In the genomic region with DNA sequence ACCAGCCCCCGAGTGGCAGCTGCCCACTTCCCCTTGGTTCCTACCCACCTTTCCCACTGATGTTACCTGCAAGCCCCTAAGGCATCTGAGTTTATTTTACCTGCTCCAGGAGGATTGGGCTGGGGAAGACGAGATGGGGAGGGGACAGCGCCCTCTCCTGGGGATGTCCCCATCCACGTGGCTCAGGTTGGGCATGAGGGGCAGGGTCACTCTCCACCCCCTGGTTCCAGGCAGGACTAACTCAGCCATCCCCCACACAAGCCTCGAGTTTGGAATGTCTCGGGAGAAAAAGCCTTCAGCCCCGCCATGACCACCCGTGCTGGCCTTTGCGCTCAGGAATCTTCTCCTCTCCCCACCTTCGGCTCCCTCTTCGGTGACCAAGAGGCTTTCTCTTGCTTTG, we compare ENCODE assay signal across 10 cellular contexts.
DNase-seq lines count a peak whose midpoint lies in the region; ATAC-seq and TF ChIP-seq lines count a peak whose summit lies in the region.
"Had no signal": no experiment of that assay in that cellular context is flagged by ENCODE, and none has a peak within 500 bp of the region (broad histone marks: within the 10 kb centered on the region; RNA-seq: fewer than 3 reads in every experiment).

No MANE protein-coding gene starts in this region.

- ATAC-seq in mucosa of descending colon (peak; percentile 11), GM18907 (IDR thresholded peaks at IDR 0.05; ENCODE audit: unreplicated experiment) (no peak)

- H3K4me3 ChIP-seq in AG04449 (ENCODE audit: low read depth, low read length) (no peak overlapping the region), HFF-Myc (replicated peaks; ENCODE audit: low read depth, low read length) (no peak overlapping the region), mucosa of descending colon (no peak overlapping the region)

- no peaks in the 10 kb centered on the region for H3K27me3 Mint-ChIP-seq in chondrocyte (ENCODE audit: low read depth)
- H3K27me3 Mint-ChIP-seq: stimulated activated naive CD8-positive, alpha-beta T cell treated with anti-CD3 and anti-CD28 coated beads, Interleukin-15, Interleukin-2, amounts not matched to agents 100 ng/mL and 50 ng/mL, for 24 hours had no signal

- peak; percentile 41 for TF ChIP-seq CTCF in AG04449 (IDR thresholded peaks at IDR 0.05; ENCODE audit: insufficient read depth, low read length, missing control alignments)
- TF ChIP-seq CTCF in HFF-Myc (IDR thresholded peaks at IDR 0.05; ENCODE audit: low read depth, low read length, missing control alignments): peak; percentile 40
- TF ChIP-seq CTCF in chondrocyte (IDR thresholded peaks at IDR 0.05): peak; percentile 67
- no peak for TF ChIP-seq CTCF in mucosa of descending colon (IDR thresholded peaks at IDR 0.05)

- H3K36me3 ChIP-seq in mucosa of descending colon (ENCODE audit: low read depth): peaks cover 7% of the 10 kb centered on the region

- intact Hi-C loops in mucosa of descending colon (cut with DNase I, micrococcal nuclease): no loop called here

- no peak overlapping the region for H3K4me3 Mint-ChIP-seq in chondrocyte (ENCODE audit: unreplicated experiment)
- H3K4me3 Mint-ChIP-seq: activated naive CD4-positive, alpha-beta T cell treated with anti-CD3 and anti-CD28 coated beads for 36 hours; stimulated activated naive CD8-positive, alpha-beta T cell treated with anti-CD3 and anti-CD28 coated beads, Interleukin-15, Interleukin-2, amounts not matched to agents 100 ng/mL and 50 ng/mL, for 24 hours had no signal

- peaks cover 62% of the 10 kb centered on the region for H3K4me1 Mint-ChIP-seq in chondrocyte (ENCODE audit: low read depth)

- no peaks in the 10 kb centered on the region for H3K9me3 ChIP-seq in mucosa of descending colon

- H3K4me1 ChIP-seq in mucosa of descending colon (ENCODE audit: low read depth): no peaks in the 10 kb centered on the region

- no peaks in the 10 kb centered on the region for H3K9me3 Mint-ChIP-seq in chondrocyte (ENCODE audit: low read depth)
- H3K9me3 Mint-ChIP-seq: activated naive CD4-positive, alpha-beta T cell treated with anti-CD3 and anti-CD28 coated beads for 36 hours; stimulated activated naive CD8-positive, alpha-beta T cell treated with anti-CD3 and anti-CD28 coated beads, Interleukin-15, Interleukin-2, amounts not matched to agents 100 ng/mL and 50 ng/mL, for 24 hours had no signal

- POLR2A ChIA-PET in AG04449 (lab: Yijun Ruan, JAX): no interaction called here

- H3K27ac Mint-ChIP-seq in chondrocyte (ENCODE audit: unreplicated experiment): no peak overlapping the region
- H3K27ac Mint-ChIP-seq: activated naive CD4-positive, alpha-beta T cell treated with anti-CD3 and anti-CD28 coated beads for 36 hours; stimulated activated naive CD8-positive, alpha-beta T cell treated with anti-CD3 and anti-CD28 coated beads, Interleukin-15, Interleukin-2, amounts not matched to agents 100 ng/mL and 50 ng/mL, for 24 hours had no signal

- DNase-seq in AG04449 (ENCODE audit: low read depth, low spot score) (no peak), HFF-Myc (ENCODE audit: extremely low read depth, low read depth) (no peak), chondrocyte (ENCODE audit: low spot score) (no peak), mucosa of descending colon (no peak), activated T-cell treated with anti-CD3 and anti-CD28 coated beads for 4 hours (no peak), RKO (ENCODE audit: low spot score) (no peak), NCI-H446 (lab: John Stamatoyannopoulos, UW) (no peak)
- DNase-seq: activated naive CD4-positive, alpha-beta T cell treated with anti-CD3 and anti-CD28 coated beads for 36 hours had no signal

- CTCF ChIA-PET in AG04449 (lab: Yijun Ruan, JAX): interaction anchor here (0.6 to 2.1 kb wide), 5 partner anchors 10 to 228 kb away, joined by 3 to 9 read pairs (median 6); no protein-coding TSS in a partner anchor

- H3K36me3 Mint-ChIP-seq in chondrocyte (ENCODE audit: low read depth): peaks cover 17% of the 10 kb centered on the region
